8 cellular contexts compared by ENCODE assay signal in the genomic region with DNA sequence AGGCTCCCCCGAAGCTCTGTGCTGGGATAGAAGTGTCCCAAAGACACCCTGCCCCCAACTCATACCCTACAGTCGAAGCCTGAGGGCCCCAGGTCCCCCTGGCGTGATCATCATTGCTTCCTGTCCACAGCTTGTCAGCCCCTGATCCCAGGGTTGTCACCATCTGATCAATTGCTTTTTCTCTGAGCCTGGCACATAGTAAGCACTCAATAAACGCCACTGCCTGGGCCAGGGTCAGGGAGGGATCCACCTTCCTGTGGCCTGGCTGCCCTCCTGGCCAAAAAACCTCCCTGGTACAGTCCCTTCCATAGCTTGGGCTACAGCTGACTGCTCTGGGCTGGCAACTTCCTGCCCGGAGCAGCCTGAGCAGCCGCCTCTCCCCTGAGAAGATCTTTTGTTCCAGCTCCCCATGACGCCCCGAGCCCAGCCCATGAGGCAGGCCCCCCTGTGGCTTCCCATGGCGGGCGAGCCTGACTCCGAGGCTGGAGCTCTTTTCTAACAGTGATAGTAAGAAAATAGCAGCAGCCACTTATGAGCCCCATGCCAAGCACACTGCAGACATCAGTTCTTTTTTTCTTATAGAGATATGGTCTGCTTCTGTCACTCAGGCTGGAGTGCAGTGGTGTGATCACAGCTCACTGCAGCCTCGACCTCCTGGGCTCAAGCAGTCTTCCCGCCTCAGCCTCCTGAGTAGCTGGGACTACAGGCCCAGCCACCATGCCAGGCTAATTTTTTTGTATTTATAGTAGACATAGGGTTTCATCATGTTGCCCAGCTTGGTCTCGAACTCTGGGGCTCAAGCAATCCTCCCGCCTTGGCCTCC. TPM values are rescaled to one million over a fixed set of nuclear protein-coding genes. Genes with fewer than 3 reads are reported as not detected.
A peak's percentile ranks its signal among the peaks of the same experiment; 100 is the strongest.
DNase-seq lines count a peak whose midpoint lies in the region; ATAC-seq and TF ChIP-seq lines count a peak whose summit lies in the region.

No MANE protein-coding gene starts in this region.

- no peaks in the 10 kb centered on the region for H3K27me3 ChIP-seq in H7 (ENCODE audit: control insufficient read depth, insufficient read depth, low read length)
- no peaks in the 10 kb centered on the region for H3K27me3 ChIP-seq in RWPE2 (ENCODE audit: insufficient read depth, poor library complexity, severe bottlenecking)
- H3K27me3 ChIP-seq in esophagus squamous epithelium: peaks cover 0 to 32% (median 0%) of the 10 kb centered on the region in 4 donors

- H3K27ac ChIP-seq in RWPE2 (ENCODE audit: poor library complexity, severe bottlenecking) (peak overlapping the region; percentile 79), esophagus squamous epithelium (peak overlapping the region; percentile 9 to 94 (median 78))

- WGBS in esophagus squamous epithelium, 2 donors: 66 to 77% methylated on average over 7 to 12 of the region's 15 CpGs

- H3K4me3 ChIP-seq in H7 (ENCODE audit: insufficient read depth, low read depth, low read length) (no peak overlapping the region), RWPE2 (ENCODE audit: severe bottlenecking) (no peak overlapping the region), esophagus squamous epithelium (no peak overlapping the region)

- DNase-seq in H7 (peak; percentile 89), RWPE2 (ENCODE audit: low spot score) (no peak), esophagus squamous epithelium (lab: John Stamatoyannopoulos, UW) (no peak), pons (ENCODE audit: low spot score) (peak; percentile 78), hepatic stellate cell (ENCODE audit: low spot score) (no peak)
- no peak for DNase-seq in activated CD8-positive, alpha-beta memory T cell treated with anti-CD3 and anti-CD28 coated beads, Interleukin-2, amount 50 U/mL, for 48 hours

- no peak for ATAC-seq in RWPE2 (ENCODE audit: low read depth)
- no peak for ATAC-seq in HG02981 (IDR thresholded peaks at IDR 0.05; ENCODE audit: unreplicated experiment)
- no peak for ATAC-seq in HG02870 (IDR thresholded peaks at IDR 0.05; ENCODE audit: unreplicated experiment)

- no peaks in the 10 kb centered on the region for H3K9me3 ChIP-seq in RWPE2 (ENCODE audit: severe bottlenecking)
- H3K9me3 ChIP-seq in esophagus squamous epithelium: no peaks in the 10 kb centered on the region

- H3K36me3 ChIP-seq in H7 (replicated peaks; ENCODE audit: control insufficient read depth, insufficient read depth, low read length): no peaks in the 10 kb centered on the region; the same call in 1 of the 2 replicates
- peaks cover 5% of the 10 kb centered on the region; the same call in 1 of the 2 replicates for H3K36me3 ChIP-seq in RWPE2 (ENCODE audit: low read depth)
- no peaks in the 10 kb centered on the region for H3K36me3 ChIP-seq in esophagus squamous epithelium

- intact Hi-C loops in esophagus squamous epithelium (cut with DNase I): no loop called here

- H3K4me1 ChIP-seq in RWPE2 (ENCODE audit: insufficient read depth, poor library complexity, severe bottlenecking) (peaks cover 43% of the 10 kb centered on the region), esophagus squamous epithelium (peaks cover 31 to 69% (median 57%) of the 10 kb centered on the region in 3 donors)

- no peak for TF ChIP-seq POLR2A in esophagus squamous epithelium (IDR thresholded peaks at IDR 0.05)

- no peak for TF ChIP-seq CTCF in RWPE2 (IDR thresholded peaks at IDR 0.05; ENCODE audit: poor library complexity, severe bottlenecking)
- TF ChIP-seq CTCF in esophagus squamous epithelium (IDR thresholded peaks at IDR 0.05): no peak

RNA-seq across cellular contexts. Expression of gene SH2B3, which starts 6.5 kb away (rescaled TPM):
- total RNA-seq in H7 (2014; rRNA removed; shearing (Covaris generic)): 21.8 and 26.8 TPM in 2 replicates
- total RNA-seq in esophagus squamous epithelium: 10 to 100 TPM in 1 of 4 donors, 1 to 10 TPM in 3; 3.3 to 16.2 (median 5.6) TPM

RNA-seq across cellular contexts. Expression of gene PHETA1, which starts 43.3 kb away (rescaled TPM):
- 7.1 and 10.1 TPM in 2 replicates for total RNA-seq in H7 (2014; rRNA removed; shearing (Covaris generic))
- total RNA-seq in esophagus squamous epithelium: 10 to 100 TPM in 1 of 4 donors, 1 to 10 TPM in 3; 6.9 to 29.9 (median 7.8) TPM

Comparison
In these comparisons a context has a peak if more than half of its experiments do, and no peak if none do; other contexts are left out.
1. DNase-seq: peak in H7 (single experiment) and pons (single experiment); none in RWPE2 (single experiment), esophagus squamous epithelium (single experiment), activated CD8-positive, alpha-beta memory T cell treated with anti-CD3 and anti-CD28 coated beads, Interleukin-2, amount 50 U/mL, for 48 hours (single experiment) and hepatic stellate cell (single experiment).